19 cellular contexts compared by ENCODE assay signal in genomic region chr2:65715328-65715727, GRCh38.
DNase-seq lines count a peak whose midpoint lies in the region; ATAC-seq, FAIRE-seq and TF ChIP-seq lines count a peak whose summit lies in the region.
"Had no signal": no experiment of that assay in that cellular context is flagged by ENCODE, and none has a peak within 500 bp of the region (broad histone marks: within the 10 kb centered on the region; RNA-seq: fewer than 3 reads in every experiment).

No MANE protein-coding gene starts in this region.

- H3F3A ChIP-seq in SK-N-SH (replicated peaks; ENCODE audit: insufficient read depth) = no peaks in the 10 kb centered on the region

- ATAC-seq in SK-N-SH treated with all-trans-retinoic acid at 6 μM for 48 hours (no peak), pancreas (peak; percentile 89 to 97 (median 94))
- ATAC-seq: HCT116 had no signal

- no peak overlapping the region for H3K27ac ChIP-seq in SK-N-SH (ENCODE audit: low read depth in 2 of 2, low read length in 1 of 2)
- peak overlapping the region in 1 of 4 donors; percentile 34 for H3K27ac ChIP-seq in pancreas
- no peak overlapping the region for H3K27ac ChIP-seq in suprapubic skin
- H3K27ac ChIP-seq: GM23248 had no signal

- no peak for DNase-seq in SK-N-SH
- peak; percentile 25 for DNase-seq in G401 (ENCODE audit: low spot score)
- peak; percentile 11 for DNase-seq in SK-N-DZ (ENCODE audit: low spot score)
- DNase-seq in pancreas = no peak
- no peak for DNase-seq in GM12892 (ENCODE audit: insufficient read length)
- no peak for DNase-seq in suprapubic skin (ENCODE audit: low spot score in 2 of 2)
- DNase-seq in H4 (ENCODE audit: low spot score) = no peak
- DNase-seq: C1 segment of cervical spinal cord; Caco-2; CD4-positive, alpha-beta memory T cell; DMS153; DMS79 treated with DMSO at 0.1 percent for 48 hours; GM23248; H9 had no signal

- H3K9me3 ChIP-seq in SK-N-SH (no peaks in the 10 kb centered on the region), pancreas (no peaks in the 10 kb centered on the region), suprapubic skin (no peaks in the 10 kb centered on the region)
- H3K9me3 ChIP-seq: Caco-2 had no signal

- in situ Hi-C loops in G401 (cut with HindIII; ENCODE audit: low sequenced_read_pairs) = no loop called here

- no peak overlapping the region for H3K9ac ChIP-seq in SK-N-SH
- H3K9ac ChIP-seq: GM23248 had no signal

- no peak for TF ChIP-seq POLR2A in GM12892 (IDR thresholded peaks at IDR 0.05; ENCODE audit: low read depth, low read length)
- TF ChIP-seq POLR2A in suprapubic skin (IDR thresholded peaks at IDR 0.05) = no peak

- H2AFZ ChIP-seq in SK-N-SH (ENCODE audit: low read depth) = no peak overlapping the region
- H2AFZ ChIP-seq: GM23248 had no signal

- H3K36me3 ChIP-seq in SK-N-SH (replicated peaks in 1 of 2; ENCODE audit: control insufficient read depth in 1 of 2, insufficient read depth in 2 of 2, low read length in 1 of 2) (no peaks in the 10 kb centered on the region), pancreas (no peaks in the 10 kb centered on the region), suprapubic skin (no peaks in the 10 kb centered on the region)

- intact Hi-C loops in pancreas (cut with DNase I) = no loop called here

- FAIRE-seq in pancreas (lab: Jason Lieb, UNC) (no peak), GM12892 (lab: Jason Lieb, UNC) (no peak)
- FAIRE-seq: G401.6, GM19239, H1 had no signal

- 18% methylated on average over 2 of the region's 2 CpGs for WGBS in SK-N-SH (ENCODE audit: low lambda C conversion rate)
- WGBS in pancreas, 2 donors = 35 to 48% methylated on average over 2 of the region's 2 CpGs
- WGBS in suprapubic skin = 70% methylated on average over 2 of the region's 2 CpGs

- no peak for TF ChIP-seq RAD21 in SK-N-SH (IDR thresholded peaks at IDR 0.05; ENCODE audit: low read length)

- TF ChIP-seq CTCF in SK-N-SH (IDR thresholded peaks at IDR 0.05) (no peak), pancreas (IDR thresholded peaks at IDR 0.05) (no peak), suprapubic skin (IDR thresholded peaks at IDR 0.05) (no peak)

- TF ChIP-seq EP300 in SK-N-SH (IDR thresholded peaks at IDR 0.05; ENCODE audit: borderline replicate concordance in 1 of 2, low read depth in 1 of 2, low read length in 1 of 2) = no peak
- TF ChIP-seq EP300 in suprapubic skin (IDR thresholded peaks at IDR 0.05) = no peak

- POLR2A ChIA-PET in SK-N-SH (lab: Yijun Ruan, JAX) = no interaction called here

- no peaks in the 10 kb centered on the region for H3K4me1 ChIP-seq in SK-N-SH (ENCODE audit: control insufficient read depth in 1 of 2, insufficient read depth in 2 of 2, low read depth in 1 of 2, low read length in 1 of 2)
- peaks cover 0 to 8% (median 8%) of the 10 kb centered on the region in 3 donors for H3K4me1 ChIP-seq in pancreas
- H3K4me1 ChIP-seq in suprapubic skin = no peaks in the 10 kb centered on the region
- H3K4me1 ChIP-seq: Caco-2 had no signal

- H3K9me2 ChIP-seq in SK-N-SH = no peaks in the 10 kb centered on the region

- H3K79me2 ChIP-seq in SK-N-SH (ENCODE audit: insufficient read depth) = no peaks in the 10 kb centered on the region

- H3K4me3 ChIP-seq in SK-N-SH (ENCODE audit: low read depth in 2 of 2, low read length in 1 of 2) (no peak overlapping the region), pancreas (no peak overlapping the region), suprapubic skin (no peak overlapping the region)
- H3K4me3 ChIP-seq: GM23248 had no signal

- H3K27me3 ChIP-seq in SK-N-SH (ENCODE audit: insufficient read depth) = no peaks in the 10 kb centered on the region
- no peaks in the 10 kb centered on the region for H3K27me3 ChIP-seq in pancreas
- no peaks in the 10 kb centered on the region for H3K27me3 ChIP-seq in suprapubic skin

- H4K20me1 ChIP-seq in SK-N-SH (ENCODE audit: insufficient read depth) = no peaks in the 10 kb centered on the region

- H3K4me2 ChIP-seq in SK-N-SH = no peak overlapping the region

- CTCF ChIA-PET in SK-N-SH (lab: Yijun Ruan, JAX) = interaction anchor here (0.5 to 1.2 kb wide), 3 partner anchors 12 to 714 kb away, joined by 3 to 4 read pairs (median 3); no protein-coding TSS in a partner anchor

TF ChIP-seq in SK-N-SH treated with all-trans-retinoic acid at 6 μM for 48 hours, 23 proteins besides CTCF, POLR2A, EP300 and RAD21:
- TF ChIP-seq TCF4 (CRISPR knock-in tag; IDR thresholded peaks at IDR 0.05; ENCODE audit: borderline replicate concordance) (no peak), ISL1 (CRISPR knock-in tag; IDR thresholded peaks at IDR 0.05) (peak; percentile 58), TSHZ2 (CRISPR knock-in tag; IDR thresholded peaks at IDR 0.05) (no peak), ZNF8 (CRISPR knock-in tag; IDR thresholded peaks at IDR 0.05) (no peak), SNAI2 (CRISPR knock-in tag; IDR thresholded peaks at IDR 0.05) (peak; percentile 43; the same call in 1 of the 2 replicates), ESRRG (CRISPR knock-in tag; IDR thresholded peaks at IDR 0.05) (no peak), RARB (CRISPR knock-in tag; IDR thresholded peaks at IDR 0.05) (no peak)

TF ChIP-seq in SK-N-SH, 30 proteins besides CTCF, POLR2A, EP300 and RAD21:
- TF ChIP-seq PBX3 (IDR thresholded peaks at IDR 0.05) = no peak
- TF ChIP-seq ZBTB33 (IDR thresholded peaks at IDR 0.05; ENCODE audit: borderline replicate concordance, low read depth) = no peak
- TF ChIP-seq RXRA (IDR thresholded peaks at IDR 0.05; ENCODE audit: borderline replicate concordance, low read depth) = no peak

Comparison
In these comparisons a context has a peak if more than half of its experiments do, and no peak if none do; other contexts are left out.
1. DNase-seq: peak in G401 (single experiment) and SK-N-DZ (single experiment); none in SK-N-SH (single experiment), pancreas (0 of 6), GM12892 (single experiment), suprapubic skin (0 of 2) and H4 (single experiment).